In genomic region chr19:35546532-35546931, GRCh38 we compare ENCODE assay signal across 8 cellular contexts. TPM values are rescaled to one million over a fixed set of nuclear protein-coding genes. Genes with fewer than 3 reads are reported as not detected.
A peak's percentile ranks its signal among the peaks of the same experiment; 100 is the strongest.
DNase-seq lines count a peak whose midpoint lies in the region; ATAC-seq and TF ChIP-seq lines count a peak whose summit lies in the region.
"Had no signal": no experiment of that assay in that cellular context is flagged by ENCODE, and none has a peak within 500 bp of the region (broad histone marks: within the 10 kb centered on the region; RNA-seq: fewer than 3 reads in every experiment).

No MANE protein-coding gene starts in this region.

- no peak for ATAC-seq in GM23338

- peak overlapping the region; percentile 98 for H3K4me2 ChIP-seq in GM23338
- peak overlapping the region; percentile 96 for H3K4me2 ChIP-seq in SU-DHL-6 (ENCODE audit: low read depth, low read length, poor library complexity, severe bottlenecking)

- H3K27ac ChIP-seq in GM23338 (ENCODE audit: low read depth): no peak overlapping the region
- H3K27ac ChIP-seq in SU-DHL-6 (ENCODE audit: low read depth, low read length): no peak overlapping the region
- H3K27ac ChIP-seq in skin epidermis: peak overlapping the region in 11 of 21 experiments; percentile 43 to 97 (median 93)

- no peak overlapping the region for H2AFZ ChIP-seq in GM23338
- no peak overlapping the region for H2AFZ ChIP-seq in SU-DHL-6 (ENCODE audit: low read depth, low read length, severe bottlenecking)

- H3K4me3 Mint-ChIP-seq in GM23338: peak overlapping the region; percentile 99

- H3K79me2 ChIP-seq in GM23338 (replicated peaks; ENCODE audit: insufficient read depth): peaks cover 27% of the 10 kb centered on the region
- H3K79me2 ChIP-seq in SU-DHL-6 (ENCODE audit: insufficient read depth, low read length): peaks cover 19% of the 10 kb centered on the region; the same call in 1 of the 2 replicates

- H3K36me3 Mint-ChIP-seq in GM23338 (ENCODE audit: low read depth): peaks cover 50% of the 10 kb centered on the region

- peaks cover 29% of the 10 kb centered on the region for H3K4me1 Mint-ChIP-seq in GM23338

- peaks cover 15% of the 10 kb centered on the region; the same call in 1 of the 2 replicates for H3K4me1 ChIP-seq in GM23338 (ENCODE audit: insufficient read depth)

- peaks cover 1% of the 10 kb centered on the region; the same call in 1 of the 2 replicates for H3K36me3 ChIP-seq in GM23338 (ENCODE audit: insufficient read depth)
- no peaks in the 10 kb centered on the region for H3K36me3 ChIP-seq in SU-DHL-6 (ENCODE audit: low read length)

- TF ChIP-seq CTCF in GM23338 (conservative IDR thresholded peaks at IDR 0.05; ENCODE audit: low read depth in 2 of 2) (no peak), SU-DHL-6 (IDR thresholded peaks at IDR 0.05; ENCODE audit: insufficient read depth, low read length, poor library complexity, severe bottlenecking) (no peak), fibroblast of mammary gland (conservative IDR thresholded peaks at IDR 0.05; ENCODE audit: control insufficient read depth, insufficient read depth, low read depth, low read length) (no peak)

- H3K27me3 ChIP-seq in GM23338 (ENCODE audit: insufficient read depth) (no peaks in the 10 kb centered on the region), SU-DHL-6 (ENCODE audit: low read length) (no peaks in the 10 kb centered on the region)

- H3K27ac Mint-ChIP-seq in GM23338: peak overlapping the region; percentile 70; the same call in 1 of the 2 replicates

- H3F3A ChIP-seq in GM23338 (replicated peaks; ENCODE audit: low read depth) (peaks cover 13% of the 10 kb centered on the region; the same call in 1 of the 2 replicates), SU-DHL-6 (ENCODE audit: insufficient read depth) (no peaks in the 10 kb centered on the region)

- H3K9ac ChIP-seq in SU-DHL-6 (ENCODE audit: low read length): peak overlapping the region; percentile 99

- H3K9me3 ChIP-seq in SU-DHL-6 (ENCODE audit: insufficient read depth, low read length): no peaks in the 10 kb centered on the region

- H4K20me1 ChIP-seq in GM23338 (replicated peaks; ENCODE audit: insufficient read depth): peaks cover 9% of the 10 kb centered on the region
- no peaks in the 10 kb centered on the region for H4K20me1 ChIP-seq in SU-DHL-6 (ENCODE audit: low read depth, low read length)

- H3K4me3 ChIP-seq in GM23338 (peak overlapping the region; percentile 99), SU-DHL-6 (ENCODE audit: insufficient read depth, low read length, poor library complexity, severe bottlenecking) (peak overlapping the region; percentile 100), fibroblast of mammary gland (ENCODE audit: control insufficient read depth, low read depth, low read length) (peak overlapping the region; percentile 87), skin epidermis (peak overlapping the region; percentile 71 to 96 (median 90))

- DNase-seq in GM23338 (ENCODE audit: low spot score): no peak
- no peak for DNase-seq in fibroblast of mammary gland (ENCODE audit: low read depth)
- DNase-seq in DMS79 treated with DMSO at 0.1 percent for 48 hours (lab: John Stamatoyannopoulos, UW): no peak
- DNase-seq in DMS53 treated with DMSO at 0.1 percent for 48 hours (lab: John Stamatoyannopoulos, UW; ENCODE audit: unreplicated experiment): no peak
- DNase-seq in dermis blood vessel endothelial cell: no peak
- DNase-seq: occipital lobe had no signal

- H3K27me3 Mint-ChIP-seq in GM23338 (ENCODE audit: insufficient read depth, low read depth, poor library complexity): peaks cover 11% of the 10 kb centered on the region

- H3K9me2 ChIP-seq in GM23338 (ENCODE audit: insufficient read depth) (no peaks in the 10 kb centered on the region), SU-DHL-6 (replicated peaks; ENCODE audit: insufficient read depth, low read length) (no peaks in the 10 kb centered on the region)

- no peaks in the 10 kb centered on the region; the same call in 2 of the 3 replicates for H3K9me3 Mint-ChIP-seq in GM23338

TF ChIP-seq in GM23338, 12 proteins besides CTCF, POLR2A, EP300 and RAD21 (continues in another document):
- no peak for TF ChIP-seq ZNF462 (CRISPR knock-in tag; IDR thresholded peaks at IDR 0.05)

RNA-seq across cellular contexts. Expression of gene TMEM147, which starts 1.1 kb away (rescaled TPM):
- 164 and 170 TPM in 2 replicates for total RNA-seq in GM23338 (2014; rRNA removed; shearing (Covaris generic))
- polyA plus RNA-seq in GM23338 (2016; fragmentation: Nextera tagmentation; extraction: Ambion mirVana): 272 TPM in 2 replicates
- 57.4 and 68.8 TPM in 2 replicates for total RNA-seq in dermis blood vessel endothelial cell

RNA-seq across cellular contexts. Expression of gene GAPDHS, which starts 13.3 kb away (rescaled TPM):
- not detected in 2 replicates for total RNA-seq in GM23338 (2014; rRNA removed; shearing (Covaris generic))
- 0.21 TPM in 1 of 2 replicates, not detected in the other for polyA plus RNA-seq in GM23338 (2016; fragmentation: Nextera tagmentation; extraction: Ambion mirVana)
- total RNA-seq in dermis blood vessel endothelial cell: not detected in 2 replicates
- total RNA-seq: occipital lobe had no signal

RNA-seq across cellular contexts. Expression of gene ATP4A, which starts 16.9 kb away (rescaled TPM):
- 0.62 and 0.63 TPM in 2 replicates for total RNA-seq in GM23338 (2014; rRNA removed; shearing (Covaris generic))
- 0.61 and 1.0 TPM in 2 replicates for polyA plus RNA-seq in GM23338 (2016; fragmentation: Nextera tagmentation; extraction: Ambion mirVana)
- not detected in 2 replicates for total RNA-seq in dermis blood vessel endothelial cell
- total RNA-seq: occipital lobe had no signal

RNA-seq across cellular contexts. Expression of gene SBSN, which starts 18.4 kb away (rescaled TPM):
- total RNA-seq in GM23338 (2014; rRNA removed; shearing (Covaris generic)): not detected in 2 replicates
- polyA plus RNA-seq in GM23338 (2016; fragmentation: Nextera tagmentation; extraction: Ambion mirVana): 0.39 and 0.42 TPM in 2 replicates
- 0.09 TPM in 1 of 2 replicates, not detected in the other for total RNA-seq in dermis blood vessel endothelial cell
- total RNA-seq: occipital lobe had no signal

RNA-seq across cellular contexts. Expression of gene DMKN, which starts 33.1 kb away (rescaled TPM):
- total RNA-seq in GM23338 (2014; rRNA removed; shearing (Covaris generic)): 259 and 276 TPM in 2 replicates
- polyA plus RNA-seq in GM23338 (2016; fragmentation: Nextera tagmentation; extraction: Ambion mirVana): 569 and 615 TPM in 2 replicates
- total RNA-seq in dermis blood vessel endothelial cell: 0.34 TPM in 1 of 2 replicates, not detected in the other

Comparison
In these comparisons a context has a peak if more than half of its experiments do, and no peak if none do; other contexts are left out.
1. H3K27ac ChIP-seq: peak in skin epidermis (11 of 21); none in GM23338 (single experiment) and SU-DHL-6 (single experiment).
2. Peak in every context shown above with its lines, with median percentiles within 50 percentile points of each other: H3K4me3 ChIP-seq.